ENCODE assay signal across 11 cellular contexts in genomic region chr11:13261600-13262061, GRCh38. TPM values are rescaled to one million over a fixed set of nuclear protein-coding genes. Genes with fewer than 3 reads are reported as not detected.
A peak's percentile ranks its signal among the peaks of the same experiment; 100 is the strongest.
DNase-seq lines count a peak whose midpoint lies in the region; ATAC-seq and TF ChIP-seq lines count a peak whose summit lies in the region.
"Had no signal": no experiment of that assay in that cellular context is flagged by ENCODE, and none has a peak within 500 bp of the region (broad histone marks: within the 10 kb centered on the region; RNA-seq: fewer than 3 reads in every experiment).

No MANE protein-coding gene starts in this region.

- H3K4me1 ChIP-seq in right lobe of liver (no peaks in the 10 kb centered on the region), testis (peaks cover 13% of the 10 kb centered on the region)

- no peaks in the 10 kb centered on the region for H3K27me3 Mint-ChIP-seq in chondrocyte (ENCODE audit: low read depth)
- H3K27me3 Mint-ChIP-seq in type B pancreatic cell = peaks cover 39% of the 10 kb centered on the region

- peak; percentile 62 to 85 (median 74) for ATAC-seq in right lobe of liver
- ATAC-seq in HG02571 (IDR thresholded peaks at IDR 0.05; ENCODE audit: unreplicated experiment) = no peak
- no peak for ATAC-seq in GM18909 (IDR thresholded peaks at IDR 0.05; ENCODE audit: poor library complexity, unreplicated experiment)

- H3K4me3 Mint-ChIP-seq in chondrocyte (ENCODE audit: unreplicated experiment) = peak overlapping the region; percentile 20
- no peak overlapping the region for H3K4me3 Mint-ChIP-seq in type B pancreatic cell
- H3K4me3 Mint-ChIP-seq: dendritic cell treated with granulocyte-macrophage colony-stimulating factor and Interleukin-4, amounts not matched to agents 40 ng/mL and 50 ng/mL, for 4 days had no signal

- no peak for TF ChIP-seq CTCF in chondrocyte (IDR thresholded peaks at IDR 0.05)
- no peak for TF ChIP-seq CTCF in right lobe of liver (IDR thresholded peaks at IDR 0.05)
- no peak for TF ChIP-seq CTCF in type B pancreatic cell (conservative IDR thresholded peaks at IDR 0.05)
- no peak for TF ChIP-seq CTCF in testis (IDR thresholded peaks at IDR 0.05)

- DNase-seq in HT1080 (ENCODE audit: low read depth) = peak; percentile 97
- DNase-seq in chondrocyte (ENCODE audit: low spot score) = no peak
- no peak for DNase-seq in right lobe of liver
- no peak for DNase-seq in type B pancreatic cell (ENCODE audit: extremely low spot score, unreplicated experiment)
- no peak for DNase-seq in testis
- DNase-seq in activated CD4-positive, alpha-beta T cell treated with anti-CD3 and anti-CD28 coated beads, Interleukin-2, amount 50 U/mL, for 1 hour = no peak
- DNase-seq: Kasumi-1; stimulated activated CD4-positive, alpha-beta T cell treated with anti-CD3 and anti-CD28 coated beads, Interleukin-15, amount 100 ng/mL, for 24 hours had no signal

- intact Hi-C loops in right lobe of liver (cut with DNase I) = no loop called here
- intact Hi-C loops in testis (cut with DNase I; ENCODE audit: low total_unique reads) = no loop called here

- TF ChIP-seq POLR2A in right lobe of liver (IDR thresholded peaks at IDR 0.05) = no peak
- TF ChIP-seq POLR2A in testis (IDR thresholded peaks at IDR 0.05) = no peak

- H3K4me1 Mint-ChIP-seq in chondrocyte (ENCODE audit: low read depth) (peaks cover 44% of the 10 kb centered on the region), type B pancreatic cell (ENCODE audit: unreplicated experiment) (peaks cover 13% of the 10 kb centered on the region)

- H3K4me3 ChIP-seq in right lobe of liver (no peak overlapping the region), testis (no peak overlapping the region)

- 57% methylated on average over 8 of the region's 8 CpGs for WGBS in right lobe of liver (ENCODE audit: insufficient coverage, low coverage, low lambda C conversion rate, missing lambda C conversion rate)
- WGBS in testis, 2 donors = 33 to 40% methylated on average over 8 of the region's 8 CpGs

- H3K9me3 Mint-ChIP-seq in chondrocyte (ENCODE audit: low read depth) = no peaks in the 10 kb centered on the region
- H3K9me3 Mint-ChIP-seq in type B pancreatic cell = no peaks in the 10 kb centered on the region
- H3K9me3 Mint-ChIP-seq: dendritic cell treated with granulocyte-macrophage colony-stimulating factor and Interleukin-4, amounts not matched to agents 40 ng/mL and 50 ng/mL, for 4 days had no signal

- H3K27me3 ChIP-seq in right lobe of liver (no peaks in the 10 kb centered on the region), testis (no peaks in the 10 kb centered on the region)

- H3K36me3 ChIP-seq in right lobe of liver (no peaks in the 10 kb centered on the region), testis (ENCODE audit: low read depth, missing control alignments) (no peaks in the 10 kb centered on the region)

- H3K9me3 ChIP-seq in right lobe of liver = no peaks in the 10 kb centered on the region
- H3K9me3 ChIP-seq in testis = no peaks in the 10 kb centered on the region

- H3K36me3 Mint-ChIP-seq in chondrocyte (ENCODE audit: low read depth) (no peaks in the 10 kb centered on the region), type B pancreatic cell (no peaks in the 10 kb centered on the region)

- H3K27ac Mint-ChIP-seq in chondrocyte (ENCODE audit: unreplicated experiment) (peak overlapping the region; percentile 93), type B pancreatic cell (peak overlapping the region; percentile 73)
- H3K27ac Mint-ChIP-seq: dendritic cell treated with granulocyte-macrophage colony-stimulating factor and Interleukin-4, amounts not matched to agents 40 ng/mL and 50 ng/mL, for 4 days had no signal

- H3K27ac ChIP-seq in right lobe of liver (peak overlapping the region in 2 of 3 donors; percentile 17 to 18), testis (peak overlapping the region in 1 of 2 donors; percentile 16)

RNA-seq across cellular contexts. Expression of gene BMAL1, which starts 16.0 kb away (rescaled TPM):
- total RNA-seq in HT1080 (2014; rRNA removed; shearing (Covaris generic)) = 12.9 and 18.5 TPM in 2 replicates
- 7.5 and 9.3 TPM in 2 replicates for polyA plus RNA-seq in HT1080 (2015; cell fraction: cytosol; rRNA removed)
- polyA plus RNA-seq in HT1080 (2015; cell fraction: nucleus; rRNA removed) = 14.7 and 16.0 TPM in 2 replicates
- total RNA-seq in chondrocyte (13.0 to 26.3 TPM (median 14.8 TPM) in 3 replicates), right lobe of liver (10 to 100 TPM in 5 of 6 experiments, 1 to 10 TPM in 1; 9.9 to 38.0 (median 12.9) TPM), type B pancreatic cell (ENCODE audit: low replicate concordance) (7.3 and 9.5 TPM in 2 replicates), testis (10 to 100 TPM; 35.7 to 40.3 TPM)
- polyA plus RNA-seq in testis (ENCODE audit: insufficient read depth, low read depth, low replicate concordance) = 21.5 TPM

Comparison
In these comparisons a context has a peak if more than half of its experiments do, and no peak if none do; other contexts are left out.
1. ATAC-seq: peak in right lobe of liver (4 of 4); none in HG02571 (single experiment) and GM18909 (single experiment).